ENCODE assay signal across 16 cellular contexts in genomic region chr13:97582170-97582569, GRCh38.
"Had no signal": no experiment of that assay in that cellular context is flagged by ENCODE, and none has a peak within 500 bp of the region (broad histone marks: within the 10 kb centered on the region; RNA-seq: fewer than 3 reads in every experiment).

No MANE protein-coding gene starts in this region.

- H3K4me1 Mint-ChIP-seq: activated CD4-positive, alpha-beta T cell treated with anti-CD3 and anti-CD28 coated beads, Interleukin-2, amount 10 ng/mL, durations not matched to agents 7 days and 5 days; activated naive CD4-positive, alpha-beta T cell treated with anti-CD3 and anti-CD28 coated beads, Interleukin-2, amount 50 U/mL, for 24 hours; memory B cell; naive B cell; stimulated activated memory B cell treated with anti-CD40 and anti-IgM and Interleukin-4, amounts not matched to agents 10 μg/mL and 1 μg/mL and 100 μg/mL, for 72 hours had no signal

- DNase-seq: activated CD4-positive, alpha-beta T cell treated with anti-CD3 and anti-CD28 coated beads, Interleukin-2, amount 10 ng/mL, durations not matched to agents 7 days and 5 days; activated CD8-positive, alpha-beta memory T cell treated with anti-CD3 and anti-CD28 coated beads, Interleukin-2, amount 50 U/mL, for 48 hours; activated gamma-delta T cell; activated T-cell treated with anti-CD3 and anti-CD28 coated beads, Interleukin-2, amount 50 U/mL, for 48 hours; amniotic stem cell; effector CD4-positive, alpha-beta T cell; heart right ventricle; naive B cell; spleen; stimulated activated CD4-positive, alpha-beta T cell treated with anti-CD3 and anti-CD28 coated beads, Interleukin-4, amount 100 ng/mL, for 4 hours had no signal

- H3K9me3 Mint-ChIP-seq: activated CD4-positive, alpha-beta T cell treated with anti-CD3 and anti-CD28 coated beads, Interleukin-2, amount 10 ng/mL, durations not matched to agents 7 days and 5 days; activated naive CD4-positive, alpha-beta T cell treated with anti-CD3 and anti-CD28 coated beads, Interleukin-2, amount 50 U/mL, for 24 hours had no signal

- H3K27ac Mint-ChIP-seq: activated CD4-positive, alpha-beta T cell treated with anti-CD3 and anti-CD28 coated beads, Interleukin-2, amount 10 ng/mL, durations not matched to agents 7 days and 5 days; activated naive CD4-positive, alpha-beta T cell treated with anti-CD3 and anti-CD28 coated beads, Interleukin-2, amount 50 U/mL, for 24 hours; memory B cell; naive B cell; stimulated activated memory B cell treated with anti-CD40 and anti-IgM and Interleukin-4, amounts not matched to agents 10 μg/mL and 1 μg/mL and 100 μg/mL, for 72 hours had no signal

- ATAC-seq: activated CD4-positive, CD25-positive, alpha-beta regulatory T cell treated with anti-CD3 and anti-CD28 coated beads, Interleukin-2, amount 50 U/mL, for 24 hours; esophagus mucosa; gastroesophageal sphincter; heart right ventricle; stimulated activated memory B cell treated with anti-CD40 and anti-IgM and Interleukin-4, amounts not matched to agents 10 μg/mL and 1 μg/mL and 100 μg/mL, for 72 hours had no signal

- H3K4me3 Mint-ChIP-seq: activated CD4-positive, alpha-beta T cell treated with anti-CD3 and anti-CD28 coated beads, Interleukin-2, amount 10 ng/mL, durations not matched to agents 7 days and 5 days; activated naive CD4-positive, alpha-beta T cell treated with anti-CD3 and anti-CD28 coated beads, Interleukin-2, amount 50 U/mL, for 24 hours; memory B cell; naive B cell; stimulated activated memory B cell treated with anti-CD40 and anti-IgM and Interleukin-4, amounts not matched to agents 10 μg/mL and 1 μg/mL and 100 μg/mL, for 72 hours had no signal

- H3K36me3 Mint-ChIP-seq: activated naive CD4-positive, alpha-beta T cell treated with anti-CD3 and anti-CD28 coated beads, Interleukin-2, amount 50 U/mL, for 24 hours; memory B cell; naive B cell; stimulated activated memory B cell treated with anti-CD40 and anti-IgM and Interleukin-4, amounts not matched to agents 10 μg/mL and 1 μg/mL and 100 μg/mL, for 72 hours had no signal
